In the genomic region with DNA sequence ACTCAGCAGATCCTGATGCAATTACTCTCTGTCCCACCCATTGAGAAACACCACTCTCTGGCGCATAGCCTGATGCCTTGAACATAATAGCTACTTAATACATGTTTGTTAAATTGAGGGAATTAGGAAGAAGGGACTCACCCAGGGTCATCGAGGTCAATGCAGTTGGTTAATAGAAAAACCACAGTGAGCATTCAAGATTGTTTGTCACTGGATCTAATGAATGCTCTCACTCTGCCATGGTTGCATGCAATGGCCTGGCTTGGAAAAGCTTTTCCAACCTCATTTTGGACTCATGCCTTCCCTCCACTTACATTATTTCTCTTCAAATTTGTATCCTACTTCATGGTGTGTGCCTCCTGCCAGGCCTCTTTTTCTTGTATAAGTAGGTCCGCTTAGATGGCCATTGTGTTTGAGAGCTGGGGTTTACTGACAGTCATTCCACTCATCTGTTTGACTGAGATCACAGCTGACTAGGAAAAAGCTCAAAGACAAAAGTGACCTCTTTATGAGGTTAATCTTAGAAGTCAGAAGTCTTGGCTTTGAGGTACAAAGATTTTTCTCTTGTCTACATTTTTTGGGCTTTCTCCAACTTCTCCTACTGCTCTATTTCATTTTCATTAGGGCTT, we compare ENCODE assay signal across 19 cellular contexts.
"Had no signal": no experiment of that assay in that cellular context is flagged by ENCODE, and none has a peak within 500 bp of the region (broad histone marks: within the 10 kb centered on the region; RNA-seq: fewer than 3 reads in every experiment).

No MANE protein-coding gene starts in this region.

- ATAC-seq: foreskin keratinocyte; left lobe of liver; naive thymus-derived CD8-positive, alpha-beta T cell; right lobe of liver; stimulated activated memory B cell treated with anti-CD40 and anti-IgM and Interleukin-4, amounts not matched to agents 10 μg/mL and 1 μg/mL and 100 μg/mL, for 72 hours had no signal

- H3K9me3 ChIP-seq: colonic mucosa, esophagus muscularis mucosa, ovary, right lobe of liver, tibial artery, upper lobe of left lung, uterus had no signal

- H3K27ac ChIP-seq: colonic mucosa, epithelial cell of prostate, esophagus muscularis mucosa, foreskin keratinocyte, ovary, right lobe of liver, spleen, tibial artery, upper lobe of left lung, uterus had no signal

- H3K4me3 ChIP-seq: colonic mucosa, esophagus muscularis mucosa, ovary, right lobe of liver, spleen, tibial artery, upper lobe of left lung, uterus had no signal

- H3K4me1 ChIP-seq: colonic mucosa, esophagus muscularis mucosa, foreskin keratinocyte, right lobe of liver, spleen, tibial artery, upper lobe of left lung, uterus had no signal

- H3K36me3 ChIP-seq: colonic mucosa, esophagus muscularis mucosa, ovary, right lobe of liver, spleen, tibial artery, upper lobe of left lung, uterus had no signal

- H3K27me3 ChIP-seq: colonic mucosa, esophagus muscularis mucosa, ovary, right lobe of liver, spleen, tibial artery, upper lobe of left lung, uterus had no signal

- DNase-seq: colonic mucosa; effector memory CD4-positive, alpha-beta T cell; foreskin keratinocyte; hippocampal formation; mammary epithelial cell; naive thymus-derived CD8-positive, alpha-beta T cell; ovary; right lobe of liver; spleen; stimulated activated CD4-positive, alpha-beta T cell treated with anti-CD3 and anti-CD28 coated beads, Interleukin-15, amount 100 ng/mL, for 24 hours; stimulated activated CD4-positive, alpha-beta T cell treated with anti-CD3 and anti-CD28 coated beads, Interleukin-1b, Interleukin-23, amount 100 ng/mL, for 48 hours; stimulated activated CD4-positive, alpha-beta T cell treated with anti-CD3 and anti-CD28 coated beads, Interleukin-4, amount 100 ng/mL, for 24 hours; tibial artery; upper lobe of left lung; uterus had no signal
